Comparison of ENCODE assay signal across 18 cellular contexts in genomic region chr10:58201704-58202103, GRCh38.
DNase-seq lines count a peak whose midpoint lies in the region; ATAC-seq and TF ChIP-seq lines count a peak whose summit lies in the region.
"Had no signal": no experiment of that assay in that cellular context is flagged by ENCODE, and none has a peak within 500 bp of the region (broad histone marks: within the 10 kb centered on the region; RNA-seq: fewer than 3 reads in every experiment).

No MANE protein-coding gene starts in this region.

- POLR2A ChIA-PET in WTC11 (lab: Charles Lee), result no interaction called here
- POLR2A ChIA-PET in naive thymus-derived CD8-positive, alpha-beta T cell (lab: Charles Lee), result no interaction called here

- DNase-seq in WTC11 (ENCODE audit: low spot score) (no peak), nucleus accumbens (lab: John Stamatoyannopoulos, UW) (no peak), NCI-H524 (lab: John Stamatoyannopoulos, UW) (no peak)
- no peak for DNase-seq in naive thymus-derived CD8-positive, alpha-beta T cell
- DNase-seq: activated naive CD4-positive, alpha-beta T cell; BE2C; brain microvascular endothelial cell; DMS53; hypothalamus; left lung; NCI-H1694 treated with DMSO at 0.1 percent for 48 hours; NCI-H510A; PC-9; testis had no signal

- no peak for TF ChIP-seq CTCF in WTC11 (IDR thresholded peaks at IDR 0.05)

- peak overlapping the region; percentile 57; the same call in 1 of the 2 replicates for H3K27ac Mint-ChIP-seq in WTC11
- peak overlapping the region in 1 of 10 donors; percentile 45 for H3K27ac Mint-ChIP-seq in naive thymus-derived CD8-positive, alpha-beta T cell

- CTCF ChIA-PET in WTC11 (lab: Charles Lee), result interaction anchor here (1.3 kb wide), 1 partner anchor 49 kb away, joined by 4 read pairs; no protein-coding TSS in a partner anchor

- H3K4me1 Mint-ChIP-seq in WTC11, result no peaks in the 10 kb centered on the region
- peaks cover 0 to 5% (median 2%) of the 10 kb centered on the region in 4 donors for H3K4me1 Mint-ChIP-seq in naive thymus-derived CD8-positive, alpha-beta T cell

- 0 out of 2 replicates have a peak, but pooled peaks cover 6% of the 10 kb centered on the region for H3K36me3 Mint-ChIP-seq in WTC11
- H3K36me3 Mint-ChIP-seq in naive thymus-derived CD8-positive, alpha-beta T cell, result peaks cover 4 to 36% (median 15%) of the 10 kb centered on the region in 3 donors

- H3K9me3 Mint-ChIP-seq in WTC11, result no peaks in the 10 kb centered on the region
- H3K9me3 Mint-ChIP-seq in naive thymus-derived CD8-positive, alpha-beta T cell, result no peaks in the 10 kb centered on the region

- H3K27me3 Mint-ChIP-seq in WTC11 (ENCODE audit: low read depth), result no peaks in the 10 kb centered on the region
- H3K27me3 Mint-ChIP-seq in naive thymus-derived CD8-positive, alpha-beta T cell, result no peaks in the 10 kb centered on the region

- peak; percentile 75 for ATAC-seq in GM18867 (IDR thresholded peaks at IDR 0.05; ENCODE audit: unreplicated experiment)
- ATAC-seq in GM19468 (IDR thresholded peaks at IDR 0.05; ENCODE audit: extremely low read depth, unreplicated experiment), result peak; percentile 47
- ATAC-seq in HG02943 (IDR thresholded peaks at IDR 0.05; ENCODE audit: low read depth, unreplicated experiment), result peak; percentile 63
- no peak for ATAC-seq in WTC11
- ATAC-seq in naive thymus-derived CD8-positive, alpha-beta T cell, result no peak
- ATAC-seq: left lung, SK-N-SH treated with all-trans-retinoic acid at 6 μM for 48 hours had no signal

- no peak overlapping the region for H3K4me3 Mint-ChIP-seq in WTC11
- H3K4me3 Mint-ChIP-seq in naive thymus-derived CD8-positive, alpha-beta T cell, result no peak overlapping the region

TF ChIP-seq in WTC11, 78 proteins besides CTCF, POLR2A, EP300 and RAD21:
- no peak for TF ChIP-seq ZBTB21 (CRISPR knock-in tag; IDR thresholded peaks at IDR 0.05; ENCODE audit: borderline replicate concordance)
- no peak for TF ChIP-seq ATF3 (CRISPR knock-in tag; conservative IDR thresholded peaks at IDR 0.05)
- TF ChIP-seq USF2 (CRISPR knock-in tag; IDR thresholded peaks at IDR 0.05), result no peak
- TF ChIP-seq NFATC4 (CRISPR knock-in tag; IDR thresholded peaks at IDR 0.05), result no peak
- no peak for TF ChIP-seq ZNF232 (CRISPR knock-in tag; IDR thresholded peaks at IDR 0.05)
- no peak for TF ChIP-seq RORB (CRISPR knock-in tag; IDR thresholded peaks at IDR 0.05)
- TF ChIP-seq TP53 (CRISPR knock-in tag; IDR thresholded peaks at IDR 0.05), result no peak
- no peak for TF ChIP-seq AFF4 (CRISPR knock-in tag; IDR thresholded peaks at IDR 0.05; ENCODE audit: borderline replicate concordance)
- no peak for TF ChIP-seq ATF6 (CRISPR knock-in tag; IDR thresholded peaks at IDR 0.05)
- no peak for TF ChIP-seq PREB (CRISPR knock-in tag; IDR thresholded peaks at IDR 0.05; ENCODE audit: borderline replicate concordance)
- TF ChIP-seq NFE2L1 (CRISPR knock-in tag; IDR thresholded peaks at IDR 0.05), result no peak
- no peak for TF ChIP-seq NR1H2 (CRISPR knock-in tag; IDR thresholded peaks at IDR 0.05)
- TF ChIP-seq ZNF317 (CRISPR knock-in tag; IDR thresholded peaks at IDR 0.05; ENCODE audit: borderline replicate concordance, low read depth), result no peak
TF ChIP-seq in WTC11: peak in this region for 0.

Comparison
In these comparisons a context has a peak if more than half of its experiments do, and no peak if none do; other contexts are left out.
1. ATAC-seq: peak in GM18867 (single experiment), GM19468 (single experiment) and HG02943 (single experiment); none in WTC11 (single experiment) and naive thymus-derived CD8-positive, alpha-beta T cell (0 of 2).